In the genomic region with DNA sequence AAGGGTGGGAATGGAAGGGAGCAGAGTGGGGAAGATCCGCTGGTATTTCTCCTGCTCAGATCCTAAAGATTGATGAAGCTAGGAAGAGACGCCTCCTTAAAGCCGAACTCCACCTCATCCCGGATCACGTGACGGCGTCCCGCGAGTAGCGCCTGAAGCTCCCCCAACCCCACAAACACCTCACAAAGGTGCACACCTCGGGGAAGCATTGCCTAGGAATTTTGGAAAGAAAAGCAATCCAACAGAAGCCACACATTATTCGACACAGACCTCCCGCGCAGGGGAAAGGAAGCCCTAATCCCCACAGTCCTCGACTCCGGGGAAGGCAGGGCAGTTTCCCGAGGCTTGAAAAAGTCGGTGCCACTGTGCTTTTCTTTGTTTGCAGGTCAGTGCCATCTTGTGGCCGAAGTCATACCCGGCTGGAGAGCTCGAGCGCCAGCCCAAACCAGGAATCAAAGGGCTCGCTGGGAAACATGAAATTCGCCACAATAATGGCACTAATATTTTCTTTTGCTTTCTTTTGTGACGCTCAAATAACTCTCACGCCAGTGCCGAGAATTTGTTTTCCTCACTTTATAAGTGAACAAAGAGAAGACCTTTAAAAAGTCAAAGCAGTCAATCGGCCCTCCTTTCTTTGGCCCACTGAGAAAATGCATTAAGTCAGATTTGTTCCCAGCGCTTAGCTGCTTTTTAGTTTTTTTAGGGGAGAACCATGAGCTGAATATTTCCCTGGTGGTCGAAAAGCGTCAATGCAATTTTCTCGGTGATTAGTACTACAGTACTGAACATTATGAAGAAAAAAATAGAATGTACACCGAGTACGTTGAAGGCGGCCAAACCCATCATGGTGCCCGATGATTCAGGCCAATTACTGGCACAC, we compare ENCODE assay signal across 1 cellular context.
TF ChIP-seq lines count a peak whose summit lies in the region.

A gene (minus strand): TSS at position 71 of the 880 bp plus-strand sequence. CDS start 6,042 bp downstream, outside the sequence.

TF ChIP-seq in WTC11, 78 proteins besides CTCF, POLR2A, EP300 and RAD21 (continued from another document and continues in another):
- TF ChIP-seq, protein P1, sequence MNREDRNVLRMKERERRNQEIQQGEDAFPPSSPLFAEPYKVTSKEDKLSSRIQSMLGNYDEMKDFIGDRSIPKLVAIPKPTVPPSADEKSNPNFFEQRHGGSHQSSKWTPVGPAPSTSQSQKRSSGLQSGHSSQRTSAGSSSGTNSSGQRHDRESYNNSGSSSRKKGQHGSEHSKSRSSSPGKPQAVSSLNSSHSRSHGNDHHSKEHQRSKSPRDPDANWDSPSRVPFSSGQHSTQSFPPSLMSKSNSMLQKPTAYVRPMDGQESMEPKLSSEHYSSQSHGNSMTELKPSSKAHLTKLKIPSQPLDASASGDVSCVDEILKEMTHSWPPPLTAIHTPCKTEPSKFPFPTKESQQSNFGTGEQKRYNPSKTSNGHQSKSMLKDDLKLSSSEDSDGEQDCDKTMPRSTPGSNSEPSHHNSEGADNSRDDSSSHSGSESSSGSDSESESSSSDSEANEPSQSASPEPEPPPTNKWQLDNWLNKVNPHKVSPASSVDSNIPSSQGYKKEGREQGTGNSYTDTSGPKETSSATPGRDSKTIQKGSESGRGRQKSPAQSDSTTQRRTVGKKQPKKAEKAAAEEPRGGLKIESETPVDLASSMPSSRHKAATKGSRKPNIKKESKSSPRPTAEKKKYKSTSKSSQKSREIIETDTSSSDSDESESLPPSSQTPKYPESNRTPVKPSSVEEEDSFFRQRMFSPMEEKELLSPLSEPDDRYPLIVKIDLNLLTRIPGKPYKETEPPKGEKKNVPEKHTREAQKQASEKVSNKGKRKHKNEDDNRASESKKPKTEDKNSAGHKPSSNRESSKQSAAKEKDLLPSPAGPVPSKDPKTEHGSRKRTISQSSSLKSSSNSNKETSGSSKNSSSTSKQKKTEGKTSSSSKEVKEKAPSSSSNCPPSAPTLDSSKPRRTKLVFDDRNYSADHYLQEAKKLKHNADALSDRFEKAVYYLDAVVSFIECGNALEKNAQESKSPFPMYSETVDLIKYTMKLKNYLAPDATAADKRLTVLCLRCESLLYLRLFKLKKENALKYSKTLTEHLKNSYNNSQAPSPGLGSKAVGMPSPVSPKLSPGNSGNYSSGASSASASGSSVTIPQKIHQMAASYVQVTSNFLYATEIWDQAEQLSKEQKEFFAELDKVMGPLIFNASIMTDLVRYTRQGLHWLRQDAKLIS (CRISPR knock-in tag; IDR thresholded peaks at IDR 0.05; ENCODE audit: borderline replicate concordance), result no peak
- TF ChIP-seq ETV6 (CRISPR knock-in tag; IDR thresholded peaks at IDR 0.05) (0 out of 2 replicates have a peak, but pooled peaks have one; percentile 7), ZNF232 (CRISPR knock-in tag; IDR thresholded peaks at IDR 0.05) (no peak), ZNF219 (CRISPR knock-in tag; IDR thresholded peaks at IDR 0.05; ENCODE audit: borderline replicate concordance) (no peak), ZNF416 (CRISPR knock-in tag; IDR thresholded peaks at IDR 0.05) (no peak), ZNF121 (CRISPR knock-in tag; IDR thresholded peaks at IDR 0.05) (no peak), CBFB (CRISPR knock-in tag; IDR thresholded peaks at IDR 0.05; ENCODE audit: low read depth) (no peak), ZNF671 (CRISPR knock-in tag; IDR thresholded peaks at IDR 0.05) (no peak), EMX1 (CRISPR knock-in tag; IDR thresholded peaks at IDR 0.05) (no peak), HMGA2 (CRISPR knock-in tag; IDR thresholded peaks at IDR 0.05) (no peak), FOXJ3 (CRISPR knock-in tag; IDR thresholded peaks at IDR 0.05; ENCODE audit: borderline replicate concordance) (no peak), NFYB (CRISPR knock-in tag; conservative IDR thresholded peaks at IDR 0.05; ENCODE audit: low read depth) (no peak), ZNF423 (CRISPR knock-in tag; IDR thresholded peaks at IDR 0.05) (no peak), TP53 (CRISPR knock-in tag; IDR thresholded peaks at IDR 0.05) (no peak), TEAD1 (CRISPR knock-in tag; IDR thresholded peaks at IDR 0.05) (no peak), NFE2L1 (CRISPR knock-in tag; IDR thresholded peaks at IDR 0.05) (no peak), FOXK1 (CRISPR knock-in tag; IDR thresholded peaks at IDR 0.05) (no peak), SMAD4 (CRISPR knock-in tag; IDR thresholded peaks at IDR 0.05) (no peak), TCF7 (CRISPR knock-in tag; IDR thresholded peaks at IDR 0.05; ENCODE audit: low read depth) (no peak), CREM (CRISPR knock-in tag; IDR thresholded peaks at IDR 0.05) (no peak), OVOL2 (CRISPR knock-in tag; IDR thresholded peaks at IDR 0.05; ENCODE audit: borderline replicate concordance) (no peak), RELA (CRISPR knock-in tag; IDR thresholded peaks at IDR 0.05; ENCODE audit: borderline replicate concordance) (no peak), NFATC4 (CRISPR knock-in tag; IDR thresholded peaks at IDR 0.05) (no peak), ZBTB21 (CRISPR knock-in tag; IDR thresholded peaks at IDR 0.05; ENCODE audit: borderline replicate concordance) (no peak)
- TF ChIP-seq, protein P2, sequence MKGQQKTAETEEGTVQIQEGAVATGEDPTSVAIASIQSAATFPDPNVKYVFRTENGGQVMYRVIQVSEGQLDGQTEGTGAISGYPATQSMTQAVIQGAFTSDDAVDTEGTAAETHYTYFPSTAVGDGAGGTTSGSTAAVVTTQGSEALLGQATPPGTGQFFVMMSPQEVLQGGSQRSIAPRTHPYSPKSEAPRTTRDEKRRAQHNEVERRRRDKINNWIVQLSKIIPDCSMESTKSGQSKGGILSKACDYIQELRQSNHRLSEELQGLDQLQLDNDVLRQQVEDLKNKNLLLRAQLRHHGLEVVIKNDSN (CRISPR knock-in tag; IDR thresholded peaks at IDR 0.05), result peak; percentile 96
- TF ChIP-seq, protein P3, sequence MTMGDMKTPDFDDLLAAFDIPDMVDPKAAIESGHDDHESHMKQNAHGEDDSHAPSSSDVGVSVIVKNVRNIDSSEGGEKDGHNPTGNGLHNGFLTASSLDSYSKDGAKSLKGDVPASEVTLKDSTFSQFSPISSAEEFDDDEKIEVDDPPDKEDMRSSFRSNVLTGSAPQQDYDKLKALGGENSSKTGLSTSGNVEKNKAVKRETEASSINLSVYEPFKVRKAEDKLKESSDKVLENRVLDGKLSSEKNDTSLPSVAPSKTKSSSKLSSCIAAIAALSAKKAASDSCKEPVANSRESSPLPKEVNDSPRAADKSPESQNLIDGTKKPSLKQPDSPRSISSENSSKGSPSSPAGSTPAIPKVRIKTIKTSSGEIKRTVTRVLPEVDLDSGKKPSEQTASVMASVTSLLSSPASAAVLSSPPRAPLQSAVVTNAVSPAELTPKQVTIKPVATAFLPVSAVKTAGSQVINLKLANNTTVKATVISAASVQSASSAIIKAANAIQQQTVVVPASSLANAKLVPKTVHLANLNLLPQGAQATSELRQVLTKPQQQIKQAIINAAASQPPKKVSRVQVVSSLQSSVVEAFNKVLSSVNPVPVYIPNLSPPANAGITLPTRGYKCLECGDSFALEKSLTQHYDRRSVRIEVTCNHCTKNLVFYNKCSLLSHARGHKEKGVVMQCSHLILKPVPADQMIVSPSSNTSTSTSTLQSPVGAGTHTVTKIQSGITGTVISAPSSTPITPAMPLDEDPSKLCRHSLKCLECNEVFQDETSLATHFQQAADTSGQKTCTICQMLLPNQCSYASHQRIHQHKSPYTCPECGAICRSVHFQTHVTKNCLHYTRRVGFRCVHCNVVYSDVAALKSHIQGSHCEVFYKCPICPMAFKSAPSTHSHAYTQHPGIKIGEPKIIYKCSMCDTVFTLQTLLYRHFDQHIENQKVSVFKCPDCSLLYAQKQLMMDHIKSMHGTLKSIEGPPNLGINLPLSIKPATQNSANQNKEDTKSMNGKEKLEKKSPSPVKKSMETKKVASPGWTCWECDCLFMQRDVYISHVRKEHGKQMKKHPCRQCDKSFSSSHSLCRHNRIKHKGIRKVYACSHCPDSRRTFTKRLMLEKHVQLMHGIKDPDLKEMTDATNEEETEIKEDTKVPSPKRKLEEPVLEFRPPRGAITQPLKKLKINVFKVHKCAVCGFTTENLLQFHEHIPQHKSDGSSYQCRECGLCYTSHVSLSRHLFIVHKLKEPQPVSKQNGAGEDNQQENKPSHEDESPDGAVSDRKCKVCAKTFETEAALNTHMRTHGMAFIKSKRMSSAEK (CRISPR knock-in tag; IDR thresholded peaks at IDR 0.05; ENCODE audit: borderline replicate concordance), result no peak
- TF ChIP-seq, protein P4, sequence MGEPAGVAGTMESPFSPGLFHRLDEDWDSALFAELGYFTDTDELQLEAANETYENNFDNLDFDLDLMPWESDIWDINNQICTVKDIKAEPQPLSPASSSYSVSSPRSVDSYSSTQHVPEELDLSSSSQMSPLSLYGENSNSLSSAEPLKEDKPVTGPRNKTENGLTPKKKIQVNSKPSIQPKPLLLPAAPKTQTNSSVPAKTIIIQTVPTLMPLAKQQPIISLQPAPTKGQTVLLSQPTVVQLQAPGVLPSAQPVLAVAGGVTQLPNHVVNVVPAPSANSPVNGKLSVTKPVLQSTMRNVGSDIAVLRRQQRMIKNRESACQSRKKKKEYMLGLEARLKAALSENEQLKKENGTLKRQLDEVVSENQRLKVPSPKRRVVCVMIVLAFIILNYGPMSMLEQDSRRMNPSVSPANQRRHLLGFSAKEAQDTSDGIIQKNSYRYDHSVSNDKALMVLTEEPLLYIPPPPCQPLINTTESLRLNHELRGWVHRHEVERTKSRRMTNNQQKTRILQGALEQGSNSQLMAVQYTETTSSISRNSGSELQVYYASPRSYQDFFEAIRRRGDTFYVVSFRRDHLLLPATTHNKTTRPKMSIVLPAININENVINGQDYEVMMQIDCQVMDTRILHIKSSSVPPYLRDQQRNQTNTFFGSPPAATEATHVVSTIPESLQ (CRISPR knock-in tag; IDR thresholded peaks at IDR 0.05), result no peak
- TF ChIP-seq, protein P5, sequence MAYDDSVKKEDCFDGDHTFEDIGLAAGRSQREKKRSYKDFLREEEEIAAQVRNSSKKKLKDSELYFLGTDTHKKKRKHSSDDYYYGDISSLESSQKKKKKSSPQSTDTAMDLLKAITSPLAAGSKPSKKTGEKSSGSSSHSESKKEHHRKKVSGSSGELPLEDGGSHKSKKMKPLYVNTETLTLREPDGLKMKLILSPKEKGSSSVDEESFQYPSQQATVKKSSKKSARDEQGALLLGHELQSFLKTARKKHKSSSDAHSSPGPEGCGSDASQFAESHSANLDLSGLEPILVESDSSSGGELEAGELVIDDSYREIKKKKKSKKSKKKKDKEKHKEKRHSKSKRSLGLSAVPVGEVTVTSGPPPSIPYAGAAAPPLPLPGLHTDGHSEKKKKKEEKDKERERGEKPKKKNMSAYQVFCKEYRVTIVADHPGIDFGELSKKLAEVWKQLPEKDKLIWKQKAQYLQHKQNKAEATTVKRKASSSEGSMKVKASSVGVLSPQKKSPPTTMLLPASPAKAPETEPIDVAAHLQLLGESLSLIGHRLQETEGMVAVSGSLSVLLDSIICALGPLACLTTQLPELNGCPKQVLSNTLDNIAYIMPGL (CRISPR knock-in tag; IDR thresholded peaks at IDR 0.05), result peak; percentile 71; the same call in 1 of the 2 replicates
- TF ChIP-seq, protein P6, sequence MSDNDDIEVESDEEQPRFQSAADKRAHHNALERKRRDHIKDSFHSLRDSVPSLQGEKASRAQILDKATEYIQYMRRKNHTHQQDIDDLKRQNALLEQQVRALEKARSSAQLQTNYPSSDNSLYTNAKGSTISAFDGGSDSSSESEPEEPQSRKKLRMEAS (CRISPR knock-in tag; IDR thresholded peaks at IDR 0.05), result peak; percentile 38; the same call in 1 of the 2 replicates
- TF ChIP-seq, protein P7, sequence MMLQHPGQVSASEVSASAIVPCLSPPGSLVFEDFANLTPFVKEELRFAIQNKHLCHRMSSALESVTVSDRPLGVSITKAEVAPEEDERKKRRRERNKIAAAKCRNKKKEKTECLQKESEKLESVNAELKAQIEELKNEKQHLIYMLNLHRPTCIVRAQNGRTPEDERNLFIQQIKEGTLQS (CRISPR knock-in tag; conservative IDR thresholded peaks at IDR 0.05), result no peak
- TF ChIP-seq, protein P8, sequence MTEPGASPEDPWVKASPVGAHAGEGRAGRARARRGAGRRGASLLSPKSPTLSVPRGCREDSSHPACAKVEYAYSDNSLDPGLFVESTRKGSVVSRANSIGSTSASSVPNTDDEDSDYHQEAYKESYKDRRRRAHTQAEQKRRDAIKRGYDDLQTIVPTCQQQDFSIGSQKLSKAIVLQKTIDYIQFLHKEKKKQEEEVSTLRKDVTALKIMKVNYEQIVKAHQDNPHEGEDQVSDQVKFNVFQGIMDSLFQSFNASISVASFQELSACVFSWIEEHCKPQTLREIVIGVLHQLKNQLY (CRISPR knock-in tag; IDR thresholded peaks at IDR 0.05), result no peak
- TF ChIP-seq, protein P9, sequence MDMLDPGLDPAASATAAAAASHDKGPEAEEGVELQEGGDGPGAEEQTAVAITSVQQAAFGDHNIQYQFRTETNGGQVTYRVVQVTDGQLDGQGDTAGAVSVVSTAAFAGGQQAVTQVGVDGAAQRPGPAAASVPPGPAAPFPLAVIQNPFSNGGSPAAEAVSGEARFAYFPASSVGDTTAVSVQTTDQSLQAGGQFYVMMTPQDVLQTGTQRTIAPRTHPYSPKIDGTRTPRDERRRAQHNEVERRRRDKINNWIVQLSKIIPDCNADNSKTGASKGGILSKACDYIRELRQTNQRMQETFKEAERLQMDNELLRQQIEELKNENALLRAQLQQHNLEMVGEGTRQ (CRISPR knock-in tag; IDR thresholded peaks at IDR 0.05), result peak; percentile 96
- TF ChIP-seq, protein P10, sequence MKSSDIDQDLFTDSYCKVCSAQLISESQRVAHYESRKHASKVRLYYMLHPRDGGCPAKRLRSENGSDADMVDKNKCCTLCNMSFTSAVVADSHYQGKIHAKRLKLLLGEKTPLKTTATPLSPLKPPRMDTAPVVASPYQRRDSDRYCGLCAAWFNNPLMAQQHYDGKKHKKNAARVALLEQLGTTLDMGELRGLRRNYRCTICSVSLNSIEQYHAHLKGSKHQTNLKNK (CRISPR knock-in tag; IDR thresholded peaks at IDR 0.05), result no peak
- TF ChIP-seq, protein P11, sequence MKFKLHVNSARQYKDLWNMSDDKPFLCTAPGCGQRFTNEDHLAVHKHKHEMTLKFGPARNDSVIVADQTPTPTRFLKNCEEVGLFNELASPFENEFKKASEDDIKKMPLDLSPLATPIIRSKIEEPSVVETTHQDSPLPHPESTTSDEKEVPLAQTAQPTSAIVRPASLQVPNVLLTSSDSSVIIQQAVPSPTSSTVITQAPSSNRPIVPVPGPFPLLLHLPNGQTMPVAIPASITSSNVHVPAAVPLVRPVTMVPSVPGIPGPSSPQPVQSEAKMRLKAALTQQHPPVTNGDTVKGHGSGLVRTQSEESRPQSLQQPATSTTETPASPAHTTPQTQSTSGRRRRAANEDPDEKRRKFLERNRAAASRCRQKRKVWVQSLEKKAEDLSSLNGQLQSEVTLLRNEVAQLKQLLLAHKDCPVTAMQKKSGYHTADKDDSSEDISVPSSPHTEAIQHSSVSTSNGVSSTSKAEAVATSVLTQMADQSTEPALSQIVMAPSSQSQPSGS (CRISPR knock-in tag; IDR thresholded peaks at IDR 0.05; ENCODE audit: borderline replicate concordance, low read depth), result no peak
- TF ChIP-seq, protein P12, sequence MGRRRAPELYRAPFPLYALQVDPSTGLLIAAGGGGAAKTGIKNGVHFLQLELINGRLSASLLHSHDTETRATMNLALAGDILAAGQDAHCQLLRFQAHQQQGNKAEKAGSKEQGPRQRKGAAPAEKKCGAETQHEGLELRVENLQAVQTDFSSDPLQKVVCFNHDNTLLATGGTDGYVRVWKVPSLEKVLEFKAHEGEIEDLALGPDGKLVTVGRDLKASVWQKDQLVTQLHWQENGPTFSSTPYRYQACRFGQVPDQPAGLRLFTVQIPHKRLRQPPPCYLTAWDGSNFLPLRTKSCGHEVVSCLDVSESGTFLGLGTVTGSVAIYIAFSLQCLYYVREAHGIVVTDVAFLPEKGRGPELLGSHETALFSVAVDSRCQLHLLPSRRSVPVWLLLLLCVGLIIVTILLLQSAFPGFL (CRISPR knock-in tag; IDR thresholded peaks at IDR 0.05; ENCODE audit: borderline replicate concordance), result no peak
